In genomic region chr1:189356206-189356605, GRCh38 we compare ENCODE assay signal across 29 cellular contexts.
"Had no signal": no experiment of that assay in that cellular context is flagged by ENCODE, and none has a peak within 500 bp of the region (broad histone marks: within the 10 kb centered on the region; RNA-seq: fewer than 3 reads in every experiment).

No MANE protein-coding gene starts in this region.

- DNase-seq: activated CD4-positive, alpha-beta memory T cell treated with anti-CD3 and anti-CD28 coated beads, Interleukin-2, amount 10 ng/mL, durations not matched to agents 7 days and 5 days; activated CD4-positive, alpha-beta T cell treated with anti-CD3 and anti-CD28 coated beads for 1 hour; activated CD4-positive, alpha-beta T cell treated with anti-CD3 and anti-CD28 coated beads for 4 hours; activated CD4-positive, alpha-beta T cell treated with anti-CD3 and anti-CD28 coated beads, Interleukin-2, amount 10 ng/mL, durations not matched to agents 7 days and 5 days; activated CD4-positive, alpha-beta T cell treated with anti-CD3 and anti-CD28 coated beads, Interleukin-2, amount 50 U/mL, for 4 hours; activated CD8-positive, alpha-beta memory T cell treated with anti-CD3 and anti-CD28 coated beads, Interleukin-2, amount 50 U/mL, for 48 hours; activated gamma-delta T cell; activated naive CD4-positive, alpha-beta T cell; activated naive CD4-positive, alpha-beta T cell treated with anti-CD3 and anti-CD28 coated beads, Interleukin-2, amount 10 ng/mL, durations not matched to agents 7 days and 5 days; activated naive CD8-positive, alpha-beta T cell treated with anti-CD3 and anti-CD28 coated beads, Interleukin-2, amount 10 ng/mL, durations not matched to agents 7 days and 5 days; activated T-cell treated with anti-CD3 and anti-CD28 coated beads for 4 hours; activated T-cell treated with anti-CD3 and anti-CD28 coated beads, Interleukin-2, amount 50 U/mL, for 24 hours; activated T-cell treated with anti-CD3 and anti-CD28 coated beads, Interleukin-2, amount 50 U/mL, for 72 hours; central memory CD4-positive, alpha-beta T cell; cerebellar nuclear complex; colonic mucosa; effector memory CD4-positive, alpha-beta T cell; endodermal cell; foreskin fibroblast; head of caudate nucleus; T-helper 17 cell; T1000 had no signal

- ATAC-seq: activated naive CD4-positive, alpha-beta T cell treated with anti-CD3 and anti-CD28 coated beads, Interleukin-2, amount 50 U/mL, for 72 hours; activated T-cell treated with anti-CD3 and anti-CD28 coated beads, Interleukin-2, amount 50 U/mL, for 72 hours; esophagus mucosa; T-helper 17 cell; WTC11 had no signal

- H3K36me3 ChIP-seq: ascending aorta, breast epithelium, cardiac muscle cell, colonic mucosa had no signal

- FAIRE-seq: frontal cortex had no signal

- H3K27ac ChIP-seq: ascending aorta, breast epithelium, cardiac muscle cell, colonic mucosa had no signal

- H3K4me3 ChIP-seq: ascending aorta, breast epithelium, cardiac muscle cell, colonic mucosa had no signal

- H3K4me1 ChIP-seq: ascending aorta, breast epithelium, colonic mucosa had no signal

- H3K9me3 ChIP-seq: ascending aorta, breast epithelium, colonic mucosa had no signal

- H3K27me3 ChIP-seq: ascending aorta, breast epithelium, cardiac muscle cell, colonic mucosa had no signal
